12 cellular contexts compared by ENCODE assay signal in genomic region chr7:112868609-112869008, GRCh38.
"Had no signal": no experiment of that assay in that cellular context is flagged by ENCODE, and none has a peak within 500 bp of the region (broad histone marks: within the 10 kb centered on the region; RNA-seq: fewer than 3 reads in every experiment).

No MANE protein-coding gene starts in this region.

- H3K36me3 ChIP-seq: adrenal gland, cardiac muscle cell, esophagus squamous epithelium, left lung, ovary, SJSA1, transverse colon, WERI-Rb-1 had no signal

- H3K27me3 ChIP-seq: adrenal gland, cardiac muscle cell, esophagus squamous epithelium, left lung, ovary, SJSA1, transverse colon had no signal

- H3K27ac Mint-ChIP-seq: natural killer cell; T-helper 1 cell treated with Interleukin-12 subunit alpha and Interleukin-12 subunit beta and Interleukin-4 antibody, amounts not matched to agents 30 μg/mL and 1 μg/mL, for 36 hours had no signal

- H3K36me3 Mint-ChIP-seq: natural killer cell had no signal

- H3K4me3 Mint-ChIP-seq: natural killer cell; T-helper 1 cell treated with Interleukin-12 subunit alpha and Interleukin-12 subunit beta and Interleukin-4 antibody, amounts not matched to agents 30 μg/mL and 1 μg/mL, for 36 hours had no signal

- H3K9me3 ChIP-seq: adrenal gland, esophagus squamous epithelium, left lung, ovary, SJSA1, transverse colon had no signal

- H3K4me1 ChIP-seq: adrenal gland, SJSA1 had no signal

- H3K27ac ChIP-seq: adrenal gland, cardiac muscle cell, esophagus squamous epithelium, left lung, ovary, SJSA1, transverse colon, WERI-Rb-1 had no signal

- DNase-seq: esophagus squamous epithelium, hippocampal formation, ovary had no signal

- H3K4me3 ChIP-seq: adrenal gland, cardiac muscle cell, esophagus squamous epithelium, left lung, ovary, SJSA1, transverse colon had no signal

- H3K9me3 Mint-ChIP-seq: activated naive CD4-positive, alpha-beta T cell treated with anti-CD3 and anti-CD28 coated beads, Interleukin-2, amount 50 U/mL, for 72 hours; natural killer cell; T-helper 1 cell treated with Interleukin-12 subunit alpha and Interleukin-12 subunit beta and Interleukin-4 antibody, amounts not matched to agents 30 μg/mL and 1 μg/mL, for 36 hours had no signal
